Comparison of ENCODE assay signal across 12 cellular contexts in the genomic region with DNA sequence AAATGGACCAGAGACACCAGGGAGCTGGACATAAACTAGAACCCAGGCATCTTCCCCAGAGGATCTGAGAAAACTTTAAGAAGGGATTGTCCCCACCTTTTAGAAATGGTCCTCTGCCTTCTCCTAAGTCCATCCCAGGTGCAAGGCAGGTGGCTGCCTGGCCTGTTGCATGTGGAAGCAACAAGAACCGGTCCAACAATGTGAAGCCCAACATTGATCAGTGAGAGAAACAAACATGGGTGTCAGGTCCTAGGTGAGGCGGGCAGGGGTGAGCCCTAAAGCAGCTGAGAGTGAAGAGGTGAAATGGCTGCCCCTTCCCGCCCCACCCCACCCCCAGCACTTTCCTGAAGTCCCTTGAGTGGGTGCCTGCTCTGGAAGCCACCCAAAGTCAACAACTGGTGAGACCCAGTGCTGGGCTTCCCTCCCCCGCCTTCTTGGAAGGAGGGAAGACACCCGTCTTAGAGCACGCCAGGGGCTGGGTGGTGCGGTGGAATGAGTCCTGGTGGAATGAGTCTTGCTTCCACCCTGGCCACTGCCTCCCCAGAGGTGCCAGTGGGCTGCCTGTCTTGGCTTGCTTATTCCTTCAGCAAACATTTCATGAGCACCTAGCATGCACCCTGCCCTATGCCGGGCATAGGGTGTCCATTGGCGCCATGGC. TPM values are rescaled to one million over a fixed set of nuclear protein-coding genes. Genes with fewer than 3 reads are reported as not detected.
A peak's percentile ranks its signal among the peaks of the same experiment; 100 is the strongest.
DNase-seq lines count a peak whose midpoint lies in the region; ATAC-seq and TF ChIP-seq lines count a peak whose summit lies in the region.
"Had no signal": no experiment of that assay in that cellular context is flagged by ENCODE, and none has a peak within 500 bp of the region (broad histone marks: within the 10 kb centered on the region; RNA-seq: fewer than 3 reads in every experiment).

No MANE protein-coding gene starts in this region.

- no peaks in the 10 kb centered on the region for H3F3A ChIP-seq in OCI-LY1 (ENCODE audit: insufficient read depth, low read length)

- CTCF ChIA-PET in Calu3 (lab: Charles Lee) = no interaction called here

- ATAC-seq in HG02759 (IDR thresholded peaks at IDR 0.05; ENCODE audit: unreplicated experiment) (no peak), GM21619 (IDR thresholded peaks at IDR 0.05; ENCODE audit: unreplicated experiment) (no peak), GM21737 (IDR thresholded peaks at IDR 0.05; ENCODE audit: unreplicated experiment) (no peak)

- intact Hi-C loops in Calu3 (cut with micrococcal nuclease; ENCODE audit: unreplicated experiment) = no loop called here

- H3K4me3 ChIP-seq in OCI-LY1 (ENCODE audit: low read depth, low read length, poor library complexity, severe bottlenecking) = peak overlapping the region; percentile 89

- no peaks in the 10 kb centered on the region for H3K27me3 ChIP-seq in OCI-LY1 (ENCODE audit: insufficient read depth, low read length)
- H3K27me3 ChIP-seq: heart right ventricle had no signal

- no peak overlapping the region for H2AFZ ChIP-seq in OCI-LY1 (ENCODE audit: low read length)

- DNase-seq in Calu3 (no peak), endothelial cell (ENCODE audit: low spot score) (no peak), osteocyte (ENCODE audit: extremely low spot score, unreplicated experiment) (no peak), NCI-H82 (lab: John Stamatoyannopoulos, UW) (no peak)
- DNase-seq: heart right ventricle, NCI-H1694, SW 1271 had no signal

- no peaks in the 10 kb centered on the region for H3K9me3 ChIP-seq in OCI-LY1 (ENCODE audit: low read length)
- H3K9me3 ChIP-seq: heart right ventricle had no signal

- H3K9me3 Mint-ChIP-seq in Calu3 (ENCODE audit: low read depth, unreplicated experiment) = no peaks in the 10 kb centered on the region
- H3K9me3 Mint-ChIP-seq in endothelial cell (ENCODE audit: unreplicated experiment) = no peaks in the 10 kb centered on the region
- no peaks in the 10 kb centered on the region for H3K9me3 Mint-ChIP-seq in osteocyte (ENCODE audit: unreplicated experiment)

- H3K79me2 ChIP-seq in OCI-LY1 (ENCODE audit: insufficient read depth, low read length) = peaks cover 10% of the 10 kb centered on the region

- H3K4me3 Mint-ChIP-seq in Calu3 (ENCODE audit: low read depth, unreplicated experiment) (peak overlapping the region; percentile 81), endothelial cell (ENCODE audit: unreplicated experiment) (peak overlapping the region; percentile 78), osteocyte (ENCODE audit: unreplicated experiment) (peak overlapping the region; percentile 89)

- H3K27ac Mint-ChIP-seq in Calu3 (ENCODE audit: unreplicated experiment) (no peak overlapping the region), endothelial cell (ENCODE audit: unreplicated experiment) (peak overlapping the region; percentile 81), osteocyte (ENCODE audit: unreplicated experiment) (no peak overlapping the region)

- TF ChIP-seq CTCF in Calu3 (IDR thresholded peaks at IDR 0.05; ENCODE audit: unreplicated experiment) (no peak), OCI-LY1 (IDR thresholded peaks at IDR 0.05; ENCODE audit: low read length) (no peak), endothelial cell (IDR thresholded peaks at IDR 0.05; ENCODE audit: unreplicated experiment) (no peak), osteocyte (IDR thresholded peaks at IDR 0.05) (no peak)

- H3K36me3 ChIP-seq in OCI-LY1 (ENCODE audit: insufficient read depth, low read length) = peaks cover 21% of the 10 kb centered on the region; the same call in 1 of the 2 replicates

- no peaks in the 10 kb centered on the region for H3K27me3 Mint-ChIP-seq in Calu3 (ENCODE audit: unreplicated experiment)
- peaks cover 14% of the 10 kb centered on the region for H3K27me3 Mint-ChIP-seq in endothelial cell (ENCODE audit: unreplicated experiment)
- H3K27me3 Mint-ChIP-seq in osteocyte (ENCODE audit: unreplicated experiment) = no peaks in the 10 kb centered on the region

- H3K27ac ChIP-seq in OCI-LY1 (ENCODE audit: low read depth, low read length, poor library complexity, severe bottlenecking) = no peak overlapping the region

- H3K9me2 ChIP-seq in OCI-LY1 (ENCODE audit: low read depth, low read length) = no peaks in the 10 kb centered on the region

- no TSS peak for BruUV-seq in Calu3 (replicated peaks; lab: Mats Ljungman, UMichigan)

- H3K4me1 Mint-ChIP-seq in Calu3 (ENCODE audit: low read depth, unreplicated experiment) (peaks cover 16% of the 10 kb centered on the region), endothelial cell (ENCODE audit: unreplicated experiment) (peaks cover 8% of the 10 kb centered on the region), osteocyte (ENCODE audit: unreplicated experiment) (peaks cover 25% of the 10 kb centered on the region)

- peak overlapping the region; percentile 75 for H3K4me2 ChIP-seq in OCI-LY1 (ENCODE audit: low read length)

- H3K36me3 Mint-ChIP-seq in Calu3 (ENCODE audit: insufficient read depth, unreplicated experiment) = peaks cover 32% of the 10 kb centered on the region
- H3K36me3 Mint-ChIP-seq in endothelial cell (ENCODE audit: low read depth, unreplicated experiment) = peaks cover 37% of the 10 kb centered on the region
- peaks cover 15% of the 10 kb centered on the region for H3K36me3 Mint-ChIP-seq in osteocyte (ENCODE audit: unreplicated experiment)

- H3K4me1 ChIP-seq in OCI-LY1 (ENCODE audit: insufficient read depth, low read length, severe bottlenecking) = peaks cover 32% of the 10 kb centered on the region

- no peaks in the 10 kb centered on the region for H4K20me1 ChIP-seq in OCI-LY1 (ENCODE audit: insufficient read depth, low read length)

- no peak overlapping the region; the same call in 1 of the 2 replicates for H3K9ac ChIP-seq in OCI-LY1 (ENCODE audit: low read length)

RNA-seq across cellular contexts. Expression of a gene that starts 1.7 kb away (rescaled TPM):
- total RNA-seq in Calu3 (2022) (28.7 and 31.5 TPM in 2 replicates), endothelial cell (ENCODE audit: unreplicated experiment) (76.0 TPM), osteocyte (85.5 TPM in 2 replicates)

RNA-seq across cellular contexts. Expression of a gene that starts 14.2 kb away (rescaled TPM):
- total RNA-seq in Calu3 (2022) = 42.2 and 47.5 TPM in 2 replicates
- 90.1 TPM for total RNA-seq in endothelial cell (ENCODE audit: unreplicated experiment)
- total RNA-seq in osteocyte = 78.8 and 80.2 TPM in 2 replicates

RNA-seq across cellular contexts. Expression of a gene that starts 26.1 kb away (rescaled TPM):
- total RNA-seq in Calu3 (2022) (not detected in 2 replicates), endothelial cell (ENCODE audit: unreplicated experiment) (not detected), osteocyte (not detected in 2 replicates)
- total RNA-seq: heart right ventricle, pulmonary artery endothelial cell had no signal

RNA-seq across cellular contexts. Expression of a gene that starts 55.9 kb away (rescaled TPM):
- 29.5 and 50.6 TPM in 2 replicates for total RNA-seq in Calu3 (2022)
- total RNA-seq in endothelial cell (ENCODE audit: unreplicated experiment) = not detected
- total RNA-seq in osteocyte = not detected in 2 replicates
- total RNA-seq: pulmonary artery endothelial cell had no signal
